In the genomic region with DNA sequence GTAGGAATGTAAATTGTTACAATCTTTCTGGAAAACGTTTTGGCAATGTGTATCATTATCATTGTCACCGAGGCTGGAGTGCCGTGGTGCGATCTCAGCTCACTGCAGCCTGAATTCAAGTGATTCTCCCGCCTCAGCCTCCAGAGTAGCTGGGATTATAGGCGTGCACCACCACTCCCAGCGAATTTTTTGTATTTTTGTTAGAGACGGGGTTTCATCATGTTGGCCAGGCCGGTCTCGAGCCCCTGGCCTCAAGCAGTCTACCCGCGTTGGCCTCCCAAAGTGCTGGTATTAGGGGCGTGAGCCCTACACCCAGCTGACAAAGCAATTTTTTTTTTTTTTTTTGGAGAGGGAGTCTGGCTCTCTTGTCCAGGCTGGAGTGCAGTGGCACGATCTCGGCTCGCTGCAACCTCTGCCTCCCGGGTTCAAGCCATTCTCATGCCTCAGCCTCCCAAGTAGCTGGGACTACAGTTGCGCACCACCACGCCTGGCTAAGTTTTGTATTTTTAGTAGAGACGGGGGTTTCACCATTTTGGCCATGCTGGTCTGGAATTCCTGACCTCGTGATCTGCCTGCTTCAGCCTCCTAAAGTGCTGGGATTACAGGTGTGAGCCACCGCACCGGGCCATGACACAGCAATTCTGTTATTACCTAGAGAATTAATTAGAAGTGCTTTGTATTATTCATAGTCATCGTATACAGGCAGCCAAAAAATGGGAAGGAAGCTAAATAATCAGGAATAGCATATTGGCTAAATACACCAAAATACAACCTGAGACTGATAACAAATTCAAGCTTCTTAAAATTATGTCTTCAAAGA, we compare ENCODE assay signal across 8 cellular contexts. TPM values are rescaled to one million over a fixed set of nuclear protein-coding genes. Genes with fewer than 3 reads are reported as not detected.
DNase-seq lines count a peak whose midpoint lies in the region; ATAC-seq and TF ChIP-seq lines count a peak whose summit lies in the region.

No MANE protein-coding gene starts in this region.

- DNase-seq in AG09309 (ENCODE audit: low read depth) (no peak), breast epithelium (ENCODE audit: low spot score in 2 of 2) (no peak), C1 segment of cervical spinal cord (lab: John Stamatoyannopoulos, UW) (no peak), NCI-H146 treated with DMSO at 0.1 percent for 48 hours (lab: John Stamatoyannopoulos, UW; ENCODE audit: unreplicated experiment) (no peak), HuH-7 (ENCODE audit: low spot score) (no peak)

- no peaks in the 10 kb centered on the region for H3K9me3 ChIP-seq in HUES6 (ENCODE audit: control insufficient read depth, insufficient read depth, low read depth, low read length)
- no peaks in the 10 kb centered on the region for H3K9me3 ChIP-seq in breast epithelium
- no peaks in the 10 kb centered on the region for H3K9me3 ChIP-seq in muscle layer of duodenum (ENCODE audit: control insufficient read depth in 1 of 2, low read length in 2 of 2)

- no peak for ATAC-seq in HG02610 (IDR thresholded peaks at IDR 0.05; ENCODE audit: unreplicated experiment)

- H3K4me3 ChIP-seq in AG09309 (ENCODE audit: control insufficient read depth, low read depth, low read length), result peak overlapping the region; percentile 72
- peak overlapping the region; percentile 89 for H3K4me3 ChIP-seq in HUES6 (ENCODE audit: low read depth, low read length)
- H3K4me3 ChIP-seq in breast epithelium, result peak overlapping the region; percentile 67 to 89 (median 75)
- peak overlapping the region; percentile 77 to 95 for H3K4me3 ChIP-seq in muscle layer of duodenum (ENCODE audit: low read depth in 1 of 2, low read length in 2 of 2)

- H3K27me3 ChIP-seq in HUES6 (ENCODE audit: control insufficient read depth, insufficient read depth, low read length) (no peaks in the 10 kb centered on the region), breast epithelium (no peaks in the 10 kb centered on the region), muscle layer of duodenum (ENCODE audit: low read depth, low read length) (no peaks in the 10 kb centered on the region)

- no peak for TF ChIP-seq POLR2A in breast epithelium (IDR thresholded peaks at IDR 0.05)

- intact Hi-C loops in breast epithelium (cut with DNase I; ENCODE audit: low total_unique reads), result no loop called here

- H3K9ac ChIP-seq in HUES6 (ENCODE audit: low read length), result no peak overlapping the region

- H3K4me1 ChIP-seq in HUES6 (ENCODE audit: control insufficient read depth, insufficient read depth, low read length) (peaks cover 6% of the 10 kb centered on the region), breast epithelium (no peaks in the 10 kb centered on the region), muscle layer of duodenum (ENCODE audit: control insufficient read depth in 1 of 2, insufficient read depth in 2 of 2, low read length in 2 of 2) (peaks cover 5 to 19% of the 10 kb centered on the region in 2 donors)

- no peak overlapping the region for H3K27ac ChIP-seq in HUES6 (ENCODE audit: low read depth, low read length)
- no peak overlapping the region for H3K27ac ChIP-seq in breast epithelium
- H3K27ac ChIP-seq in muscle layer of duodenum (ENCODE audit: low read length), result no peak overlapping the region

- H3K36me3 ChIP-seq in HUES6 (ENCODE audit: control insufficient read depth, insufficient read depth, low read length) (peaks cover 8% of the 10 kb centered on the region), breast epithelium (no peaks in the 10 kb centered on the region), muscle layer of duodenum (ENCODE audit: control insufficient read depth in 1 of 2, insufficient read depth in 2 of 2, low read length in 2 of 2) (no peaks in the 10 kb centered on the region)

- TF ChIP-seq CTCF in AG09309 (IDR thresholded peaks at IDR 0.05; ENCODE audit: control insufficient read depth, insufficient read depth, low read depth, low read length, missing control alignments) (no peak), breast epithelium (IDR thresholded peaks at IDR 0.05) (no peak)

RNA-seq across cellular contexts. Expression of a gene that starts 1.2 kb away (rescaled TPM):
- total RNA-seq in breast epithelium, result 10 to 100 TPM; 11.2 to 33.5 (median 21.0) TPM

RNA-seq across cellular contexts. Expression of a gene that starts 59.1 kb away (rescaled TPM):
- 10 to 100 TPM; 29.2 to 42.4 (median 40.8) TPM for total RNA-seq in breast epithelium
